ENCODE assay signal across 1 cellular context in the genomic region with DNA sequence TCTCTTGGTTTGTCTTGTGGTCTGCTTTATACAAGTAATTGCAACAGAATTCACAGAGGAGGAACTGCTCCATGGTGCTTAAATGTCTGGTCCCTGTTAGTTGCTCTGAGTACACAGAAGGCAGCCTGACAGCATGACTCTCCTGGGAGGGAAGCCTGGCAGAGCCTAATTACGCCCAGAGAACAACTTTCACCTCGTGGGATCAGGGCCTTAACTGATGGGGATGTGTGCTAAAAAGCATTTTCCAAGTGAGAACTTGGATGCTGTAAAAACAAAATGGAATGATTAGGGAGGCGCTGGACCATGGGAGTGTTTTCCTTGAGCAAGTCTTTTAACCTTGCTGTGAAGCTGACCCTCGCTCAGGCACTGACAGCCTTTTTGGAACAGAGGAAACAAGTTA.
TF ChIP-seq lines count a peak whose summit lies in the region.

No MANE protein-coding gene starts in this region.

TF ChIP-seq in WTC11, 78 proteins besides CTCF, POLR2A, EP300 and RAD21 (continued from another document):
- TF ChIP-seq ELF4 (CRISPR knock-in tag; IDR thresholded peaks at IDR 0.05; ENCODE audit: low read depth) (no peak), ZBTB21 (CRISPR knock-in tag; IDR thresholded peaks at IDR 0.05; ENCODE audit: borderline replicate concordance) (no peak), GRHL2 (CRISPR knock-in tag; IDR thresholded peaks at IDR 0.05; ENCODE audit: insufficient replicate concordance, severe bottlenecking) (no peak), ETV6 (CRISPR knock-in tag; IDR thresholded peaks at IDR 0.05) (no peak), FOXP1 (CRISPR knock-in tag; IDR thresholded peaks at IDR 0.05; ENCODE audit: borderline replicate concordance) (no peak)
